Comparison of ENCODE assay signal across 9 cellular contexts in genomic region chr7:134690614-134691504, GRCh38. TPM values are rescaled to one million over a fixed set of nuclear protein-coding genes. Genes with fewer than 3 reads are reported as not detected.
DNase-seq lines count a peak whose midpoint lies in the region; ATAC-seq and TF ChIP-seq lines count a peak whose summit lies in the region.
"Had no signal": no experiment of that assay in that cellular context is flagged by ENCODE, and none has a peak within 500 bp of the region (broad histone marks: within the 10 kb centered on the region; RNA-seq: fewer than 3 reads in every experiment).

No MANE protein-coding gene starts in this region.

- no peak overlapping the region for H3K4me3 ChIP-seq in heart right ventricle
- no peak overlapping the region for H3K4me3 ChIP-seq in BE2C (ENCODE audit: low read depth, low read length)

- no peaks in the 10 kb centered on the region for H3K27me3 ChIP-seq in heart right ventricle
- H3K27me3 ChIP-seq in BE2C = peaks cover 9% of the 10 kb centered on the region; the same call in 1 of the 2 replicates

- DNase-seq in AG08395 (ENCODE audit: low spot score) (peak; percentile 12), amniotic epithelial cell (ENCODE audit: low read depth) (peak; percentile 66), heart right ventricle (no peak), pons (ENCODE audit: low spot score) (peak; percentile 96), SIG-M5 treated with dmso at 0.1 percent for 504 hours (lab: John Stamatoyannopoulos, UW; ENCODE audit: unreplicated experiment) (no peak), BE2C (no peak)
- DNase-seq: NCI-H2171 treated with DMSO at 0.1 percent for 48 hours had no signal

- H3K27ac ChIP-seq in heart right ventricle = peak overlapping the region in 8 of 10 donors; percentile 26 to 63 (median 52)

- H3K36me3 ChIP-seq in heart right ventricle (no peaks in the 10 kb centered on the region), BE2C (no peaks in the 10 kb centered on the region)

- no peaks in the 10 kb centered on the region for H3K9me3 ChIP-seq in heart right ventricle
- H3K9me3 ChIP-seq in BE2C = no peaks in the 10 kb centered on the region

- TF ChIP-seq CTCF in heart right ventricle (IDR thresholded peaks at IDR 0.05) (no peak), BE2C (IDR thresholded peaks at IDR 0.05; ENCODE audit: low read depth, low read length) (no peak)

- H3K4me1 ChIP-seq in heart right ventricle = peaks cover 0 to 38% (median 16%) of the 10 kb centered on the region in 9 donors
- no peaks in the 10 kb centered on the region for H3K4me1 ChIP-seq in BE2C

- intact Hi-C loops in heart right ventricle (cut with DNase I) = loop anchor here in 9 of 10 donors (2.0 to 10.0 kb wide), 11 partner anchors 51 to 484 kb away; partner anchors contain the start of gene CYREN (in 2 of the 9)

- ATAC-seq in heart right ventricle = peak in 5 of 8 donors; percentile 5 to 36 (median 26)
- ATAC-seq in GM19351 (IDR thresholded peaks at IDR 0.05; ENCODE audit: unreplicated experiment) = no peak
- no peak for ATAC-seq in GM18519 (IDR thresholded peaks at IDR 0.05; ENCODE audit: low FRiP score, unreplicated experiment)

- 84 to 89% methylated on average over 12 of the region's 12 CpGs for WGBS in heart right ventricle, 2 donors

RNA-seq across cellular contexts. Expression of gene BPGM, which starts 44.2 kb away (rescaled TPM):
- 10 to 100 TPM; 12.4 to 19.7 (median 14.1) TPM for total RNA-seq in heart right ventricle
- 10 to 100 TPM; 15.7 to 19.7 TPM for polyA plus RNA-seq in heart right ventricle
- 30.0 TPM for polyA plus RNA-seq in BE2C (2012; ENCODE audit: insufficient read depth, insufficient read length, low read depth)

Comparison
In these comparisons a context has a peak if more than half of its experiments do, and no peak if none do; other contexts are left out.
1. DNase-seq: peak in AG08395 (single experiment), amniotic epithelial cell (single experiment) and pons (single experiment); none in heart right ventricle (0 of 2), SIG-M5 treated with dmso at 0.1 percent for 504 hours (single experiment) and BE2C (single experiment).
2. ATAC-seq: peak in heart right ventricle (5 of 8); none in GM19351 (single experiment) and GM18519 (single experiment).